Comparison of ENCODE assay signal across 8 cellular contexts in the genomic region with DNA sequence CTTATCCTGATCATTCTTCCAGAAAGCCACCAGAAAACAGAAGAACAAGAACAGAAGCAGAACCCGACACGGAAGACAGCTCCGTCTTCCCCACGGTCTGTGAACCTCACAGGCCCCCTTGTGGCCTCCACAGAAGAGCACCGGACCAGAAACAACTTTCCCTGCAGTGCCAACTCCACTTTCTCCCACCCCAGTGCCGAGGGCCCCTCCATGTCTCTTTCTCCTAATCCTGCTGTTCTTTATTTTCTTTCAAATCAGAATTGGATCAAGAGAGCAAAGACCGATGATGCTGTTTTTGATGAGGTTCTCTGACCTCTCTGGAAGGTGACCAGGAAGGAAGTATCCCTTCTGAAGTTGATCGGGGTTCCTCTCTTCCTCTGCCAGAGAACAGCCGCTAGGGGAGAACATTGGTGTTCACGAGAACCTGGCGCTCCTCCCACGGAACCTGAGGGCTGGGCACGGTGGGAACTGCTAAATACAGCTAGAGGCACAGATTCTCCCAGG.
A peak's percentile ranks its signal among the peaks of the same experiment; 100 is the strongest.
DNase-seq lines count a peak whose midpoint lies in the region; FAIRE-seq and TF ChIP-seq lines count a peak whose summit lies in the region.

No MANE protein-coding gene starts in this region.

- intact Hi-C loops in posterior cingulate gyrus (cut with DNase I): no loop called here

- no peak overlapping the region for H3K4me2 ChIP-seq in KMS-11

- H4K20me1 ChIP-seq in KMS-11 (ENCODE audit: insufficient read depth): no peaks in the 10 kb centered on the region

- no peak overlapping the region for H3K9ac ChIP-seq in KMS-11

- peaks cover 6% of the 10 kb centered on the region for H3K4me1 Mint-ChIP-seq in T-helper 2 cell treated with Interferon-gamma antibody and Interleukin-4, amounts not matched to agents 5 μg/mL and 100 μg/mL, for 36 hours (ENCODE audit: low read depth)

- H3K9me3 Mint-ChIP-seq in T-helper 2 cell treated with Interferon-gamma antibody and Interleukin-4, amounts not matched to agents 5 μg/mL and 100 μg/mL, for 36 hours: no peaks in the 10 kb centered on the region

- peak; percentile 6 for DNase-seq in NCI-H345 (lab: John Stamatoyannopoulos, UW)
- no peak for DNase-seq in NCI-H345 treated with DMSO at 0.1 percent for 48 hours (lab: John Stamatoyannopoulos, UW; ENCODE audit: unreplicated experiment)
- no peak for DNase-seq in T-helper 2 cell treated with Interferon-gamma antibody and Interleukin-4, amounts not matched to agents 5 μg/mL and 100 μg/mL, for 36 hours (ENCODE audit: low spot score)
- DNase-seq in fibroblast of peridontal ligament (ENCODE audit: extremely low read depth): peak; percentile 55
- peak in 9 of 10 donors; percentile 26 to 94 (median 50) for DNase-seq in posterior cingulate gyrus
- DNase-seq in retina: no peak
- DNase-seq in RCC 7860 (ENCODE audit: low spot score): no peak

- H3K27me3 Mint-ChIP-seq in T-helper 2 cell treated with Interferon-gamma antibody and Interleukin-4, amounts not matched to agents 5 μg/mL and 100 μg/mL, for 36 hours (ENCODE audit: low read depth): peaks cover 42% of the 10 kb centered on the region

- H3K27ac Mint-ChIP-seq in T-helper 2 cell treated with Interferon-gamma antibody and Interleukin-4, amounts not matched to agents 5 μg/mL and 100 μg/mL, for 36 hours: no peak overlapping the region

- no peak overlapping the region for H2AFZ ChIP-seq in KMS-11 (ENCODE audit: low read depth)

- H3K36me3 Mint-ChIP-seq in T-helper 2 cell treated with Interferon-gamma antibody and Interleukin-4, amounts not matched to agents 5 μg/mL and 100 μg/mL, for 36 hours (ENCODE audit: low read depth): no peaks in the 10 kb centered on the region

- H3K27me3 ChIP-seq in KMS-11 (ENCODE audit: insufficient read depth, low read depth): no peaks in the 10 kb centered on the region

- H3K4me3 Mint-ChIP-seq in T-helper 2 cell treated with Interferon-gamma antibody and Interleukin-4, amounts not matched to agents 5 μg/mL and 100 μg/mL, for 36 hours: peak overlapping the region; percentile 1

- FAIRE-seq in RCC 7860 (lab: Jason Lieb, UNC): no peak

- TF ChIP-seq CTCF in KMS-11 (conservative IDR thresholded peaks at IDR 0.05; ENCODE audit: low read depth, low read length): 0 out of 2 replicates have a peak, but pooled peaks have one; percentile 15

- no peak overlapping the region for H3K4me3 ChIP-seq in KMS-11 (IDR thresholded peaks at IDR 0.05; ENCODE audit: insufficient read depth, low read depth, low read length)

- H3K27ac ChIP-seq in KMS-11: no peak overlapping the region

- no peaks in the 10 kb centered on the region for H3K36me3 ChIP-seq in KMS-11 (ENCODE audit: insufficient read depth)

- no peaks in the 10 kb centered on the region for H3K4me1 ChIP-seq in KMS-11 (ENCODE audit: low read depth, poor library complexity, severe bottlenecking)

- H3K79me2 ChIP-seq in KMS-11 (ENCODE audit: insufficient read depth, low read depth): no peaks in the 10 kb centered on the region

Comparison
In these comparisons a context has a peak if more than half of its experiments do, and no peak if none do; other contexts are left out.
1. DNase-seq: peak in NCI-H345 (single experiment), fibroblast of peridontal ligament (single experiment) and posterior cingulate gyrus (9 of 10); none in NCI-H345 treated with DMSO at 0.1 percent for 48 hours (single experiment), T-helper 2 cell treated with Interferon-gamma antibody and Interleukin-4, amounts not matched to agents 5 μg/mL and 100 μg/mL, for 36 hours (single experiment), retina (single experiment) and RCC 7860 (single experiment).